8 cellular contexts compared by ENCODE assay signal in the genomic region with DNA sequence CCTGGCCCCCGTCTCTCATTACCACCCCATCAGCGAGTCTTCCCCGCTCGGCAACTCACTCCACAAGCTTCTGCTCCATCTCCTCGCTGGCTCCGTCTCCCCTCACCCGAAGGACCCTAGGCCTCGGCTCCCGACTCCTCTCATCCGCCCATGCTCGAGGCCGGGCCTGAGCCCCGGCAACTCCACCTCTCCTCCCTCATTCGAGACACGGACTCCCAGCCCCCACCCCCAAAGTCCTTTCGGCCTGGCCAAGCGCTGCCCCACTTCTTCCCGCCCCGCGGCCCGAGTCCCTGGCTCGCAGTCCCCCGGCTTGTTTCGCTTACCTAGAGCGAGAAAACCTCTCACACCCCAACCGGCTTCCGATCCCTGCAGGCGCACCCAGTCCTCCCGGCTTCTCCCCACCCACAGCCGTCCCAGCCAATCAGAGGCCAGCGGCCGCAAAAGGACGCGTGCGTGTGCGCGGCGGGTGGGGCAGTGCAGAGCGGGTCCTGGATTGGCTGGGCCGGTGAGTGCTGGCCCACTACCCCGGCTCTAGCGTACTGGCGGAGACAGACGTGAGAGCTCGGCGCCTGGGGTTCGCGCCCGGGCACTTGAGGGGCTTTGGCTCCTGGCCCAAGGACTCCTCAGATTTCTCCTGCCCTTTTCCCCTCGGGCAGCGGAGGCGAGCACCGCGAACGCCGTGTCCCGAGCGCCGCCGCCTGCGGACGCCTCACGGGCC. TPM values are rescaled to one million over a fixed set of nuclear protein-coding genes. Genes with fewer than 3 reads are reported as not detected.
A peak's percentile ranks its signal among the peaks of the same experiment; 100 is the strongest.
DNase-seq lines count a peak whose midpoint lies in the region; ATAC-seq, FAIRE-seq and TF ChIP-seq lines count a peak whose summit lies in the region.

TSS of gene HIGD1A (minus strand) at position 378 of the 718 bp plus-strand sequence. CDS start 10,237 bp downstream, outside the sequence.

- H3K9me3 ChIP-seq in keratinocyte (ENCODE audit: control insufficient read depth, low read depth, low read length), result no peaks in the 10 kb centered on the region

- ATAC-seq in GM19043 (IDR thresholded peaks at IDR 0.05; ENCODE audit: low read depth, unreplicated experiment) (peak; percentile 99), HG03378 (IDR thresholded peaks at IDR 0.05; ENCODE audit: unreplicated experiment) (peak; percentile 91)

- peaks cover 10% of the 10 kb centered on the region for H3K4me1 ChIP-seq in keratinocyte (ENCODE audit: control insufficient read depth, extremely low read depth, insufficient read depth, low read length)

- dilution Hi-C loops in keratinocyte (cut with MboI; ENCODE audit: extremely low pct_ligation_motif_present, low sequenced_read_pairs), result no loop called here

- peak within 1 kb of the TSS; percentile 93 for H3K27ac ChIP-seq in keratinocyte (ENCODE audit: control insufficient read depth, insufficient read depth, low read length)

- H3K9me1 ChIP-seq in keratinocyte (ENCODE audit: control insufficient read depth, extremely low read depth, insufficient read depth, low read length), result no peaks in the 10 kb centered on the region

- H3K27me3 ChIP-seq in keratinocyte (ENCODE audit: control insufficient read depth, extremely low read depth, insufficient read depth, low read length), result no peaks in the 10 kb centered on the region

- H3K79me2 ChIP-seq in keratinocyte (ENCODE audit: control insufficient read depth, insufficient read depth, low read length), result peaks cover 49% of the 10 kb centered on the region

- DNase-seq in AG10803 (ENCODE audit: low read depth) (peak; percentile 93), NCI-H460 (ENCODE audit: extremely low read depth, low read depth) (peak; percentile 91), cerebellar nuclear complex (lab: John Stamatoyannopoulos, UW) (peak; percentile 75 to 89), keratinocyte (ENCODE audit: low read depth, low spot score) (peak; percentile 81)
- DNase-seq in activated CD4-positive, CD25-positive, alpha-beta regulatory T cell treated with anti-CD3 and anti-CD28 coated beads, Interleukin-2, amount 50 U/mL, for 72 hours, result peak; percentile 93
- peak; percentile 84 to 88 for DNase-seq in stimulated activated CD4-positive, alpha-beta T cell treated with anti-CD3 and anti-CD28 coated beads, Interleukin-15, amount 100 ng/mL, for 1 hour (ENCODE audit: low read depth in 1 of 2, low spot score in 1 of 2)

- FAIRE-seq in keratinocyte (lab: Jason Lieb, UNC), result peak; percentile 48

- H3K4me2 ChIP-seq in keratinocyte (ENCODE audit: control insufficient read depth, extremely low read depth, insufficient read depth, low read depth, low read length), result peak within 1 kb of the TSS; percentile 96

- H3K4me3 ChIP-seq in AG10803 (ENCODE audit: low read length) (peak within 1 kb of the TSS; percentile 91), keratinocyte (ENCODE audit: control insufficient read depth in 2 of 3, extremely low read depth in 1 of 3, insufficient read depth in 2 of 3, low read depth in 1 of 3, low read length in 3 of 3) (peak within 1 kb of the TSS; percentile 98)

- TF ChIP-seq CTCF in AG10803 (conservative IDR thresholded peaks at IDR 0.05; ENCODE audit: low read length), result no peak
- no peak for TF ChIP-seq CTCF in keratinocyte (optimal IDR thresholded peaks at IDR 0.05 in 1 of 3, IDR thresholded peaks at IDR 0.05 in 1 of 3, conservative IDR thresholded peaks at IDR 0.05 in 1 of 3; ENCODE audit: extremely low read depth in 1 of 3, insufficient read depth in 2 of 3, low read length in 3 of 3)

- peak within 1 kb of the TSS; percentile 92 for H2AFZ ChIP-seq in keratinocyte (ENCODE audit: control insufficient read depth, low read length)

- H3K9ac ChIP-seq in keratinocyte (ENCODE audit: control insufficient read depth, extremely low read depth, insufficient read depth, low read length), result peak within 1 kb of the TSS; percentile 97

- H4K20me1 ChIP-seq in keratinocyte (ENCODE audit: control insufficient read depth, extremely low read depth, insufficient read depth, low read length), result no peaks in the 10 kb centered on the region

- peaks cover 2 to 4% of the 10 kb centered on the region in 2 experiments for H3K36me3 ChIP-seq in keratinocyte (ENCODE audit: control insufficient read depth in 2 of 2, extremely low read depth in 1 of 2, insufficient read depth in 2 of 2, low read length in 2 of 2)

RNA-seq across cellular contexts. Expression of gene HIGD1A, which starts in this region (rescaled TPM):
- 121 and 123 TPM in 2 replicates for total RNA-seq in NCI-H460 (2014; rRNA removed; shearing (Covaris generic))
- 76.7 and 88.2 TPM in 2 replicates for polyA plus RNA-seq in NCI-H460 (2014; cell fraction: nucleus; rRNA removed)
- polyA plus RNA-seq in keratinocyte, result 262 to 443 TPM (median 294 TPM) in 3 replicates
- polyA plus RNA-seq in keratinocyte (2011; ENCODE audit: low read depth), result 110 TPM
- polyA plus RNA-seq in keratinocyte (2011; cell fraction: cytosol; rRNA removed), result 307 and 559 TPM in 2 replicates
- polyA plus RNA-seq in keratinocyte (2011; cell fraction: nucleus; rRNA removed), result 109 and 166 TPM in 2 replicates
- polyA plus RNA-seq in keratinocyte (2012; ENCODE audit: low replicate concordance), result 264 and 308 TPM in 2 replicates
- 25.3 to 122 TPM (median 71.9 TPM) in 3 replicates for polyA minus RNA-seq in keratinocyte
- polyA minus RNA-seq in keratinocyte (2011; cell fraction: cytosol; rRNA and poly(A)+ RNA removed), result 98.6 TPM
- polyA minus RNA-seq in keratinocyte (2011; cell fraction: nucleus; rRNA and poly(A)+ RNA removed), result 28.0 and 45.0 TPM in 2 replicates

Comparison
In these comparisons a context has a peak if more than half of its experiments do, and no peak if none do; other contexts are left out.
1. Peak in every context shown above with its lines: DNase-seq, ATAC-seq, H3K4me3 ChIP-seq and H3K27ac ChIP-seq.